ENCODE assay signal across 31 cellular contexts in genomic region chr17:3610523-3610922, GRCh38. TPM values are rescaled to one million over a fixed set of nuclear protein-coding genes. Genes with fewer than 3 reads are reported as not detected.
"Had no signal": no experiment of that assay in that cellular context is flagged by ENCODE, and none has a peak within 500 bp of the region (broad histone marks: within the 10 kb centered on the region; RNA-seq: fewer than 3 reads in every experiment).

No MANE protein-coding gene starts in this region.

- H3K27me3 ChIP-seq: neural progenitor cell, neutrophil, right atrium auricular region, right lobe of liver, stomach, testis, thyroid gland, transverse colon, upper lobe of left lung, vagina had no signal

- ATAC-seq: left cardiac atrium; left lobe of liver; mucosa of descending colon; natural killer cell; stimulated activated naive B cell treated with anti-CD40 and anti-IgM and Interleukin-4, amounts not matched to agents 10 μg/mL and 1 μg/mL and 100 μg/mL, for 72 hours; stimulated activated naive CD8-positive, alpha-beta T cell treated with anti-CD3 and anti-CD28 coated beads, Interleukin-15, Interleukin-2, amounts not matched to agents 100 U/mL and 50 U/mL, for 24 hours had no signal

- H3K9me3 ChIP-seq: mucosa of descending colon, neutrophil, right atrium auricular region, right lobe of liver, stomach, testis, thyroid gland, transverse colon, upper lobe of left lung, vagina had no signal

- H3K4me1 ChIP-seq: neural progenitor cell, parathyroid adenoma, right atrium auricular region, testis, thyroid gland, upper lobe of left lung, vagina had no signal

- H3K27ac ChIP-seq: neural progenitor cell, neutrophil, parathyroid adenoma, right atrium auricular region, right lobe of liver, skin epidermis, stomach, testis, thyroid gland, transverse colon, upper lobe of left lung, vagina had no signal

- H3K4me3 ChIP-seq: lung, mucosa of descending colon, neural progenitor cell, right atrium auricular region, right lobe of liver, skin epidermis, stomach, testis, thyroid gland, transverse colon, upper lobe of left lung, vagina had no signal

- H2AFZ ChIP-seq: neural progenitor cell, parathyroid adenoma had no signal

- H3K4me2 ChIP-seq: neural progenitor cell had no signal

- H3K9ac ChIP-seq: neural progenitor cell, parathyroid adenoma had no signal

- DNase-seq: hypothalamus; immature natural killer cell; kidney glomerular epithelial cell; left cardiac atrium; midbrain; mucosa of descending colon; naive B cell; natural killer cell; nephron progenitor cell; occipital lobe; stimulated activated CD4-positive, alpha-beta T cell treated with anti-CD3 and anti-CD28 coated beads, Interleukin-12 subunit alpha, Interleukin-12 subunit beta, amount 100 ng/mL, for 4 hours; stimulated activated CD4-positive, alpha-beta T cell treated with anti-CD3 and anti-CD28 coated beads, Interleukin-15, amount 100 ng/mL, for 24 hours; stimulated activated CD4-positive, alpha-beta T cell treated with anti-CD3 and anti-CD28 coated beads, Interleukin-2, amount 100 ng/mL, for 24 hours; stimulated activated CD4-positive, alpha-beta T cell treated with anti-CD3 and anti-CD28 coated beads, Interleukin-4, amount 100 ng/mL, for 1 hour; stimulated activated naive B cell treated with anti-CD40 and anti-IgM and Interleukin-4, amounts not matched to agents 10 μg/mL and 1 μg/mL and 100 μg/mL, for 72 hours; stimulated activated naive CD8-positive, alpha-beta T cell treated with anti-CD3 and anti-CD28 coated beads, Interleukin-15, Interleukin-2, amounts not matched to agents 100 U/mL and 50 U/mL, for 24 hours; stomach; testis; thyroid gland; transverse colon; upper lobe of left lung had no signal

- H3K79me2 ChIP-seq: parathyroid adenoma had no signal

- H3K36me3 ChIP-seq: neural progenitor cell had no signal

RNA-seq across cellular contexts. Expression of gene TRPV3, which starts 52.9 kb away (rescaled TPM):
- total RNA-seq: pulmonary artery endothelial cell had no signal
